In the genomic region with DNA sequence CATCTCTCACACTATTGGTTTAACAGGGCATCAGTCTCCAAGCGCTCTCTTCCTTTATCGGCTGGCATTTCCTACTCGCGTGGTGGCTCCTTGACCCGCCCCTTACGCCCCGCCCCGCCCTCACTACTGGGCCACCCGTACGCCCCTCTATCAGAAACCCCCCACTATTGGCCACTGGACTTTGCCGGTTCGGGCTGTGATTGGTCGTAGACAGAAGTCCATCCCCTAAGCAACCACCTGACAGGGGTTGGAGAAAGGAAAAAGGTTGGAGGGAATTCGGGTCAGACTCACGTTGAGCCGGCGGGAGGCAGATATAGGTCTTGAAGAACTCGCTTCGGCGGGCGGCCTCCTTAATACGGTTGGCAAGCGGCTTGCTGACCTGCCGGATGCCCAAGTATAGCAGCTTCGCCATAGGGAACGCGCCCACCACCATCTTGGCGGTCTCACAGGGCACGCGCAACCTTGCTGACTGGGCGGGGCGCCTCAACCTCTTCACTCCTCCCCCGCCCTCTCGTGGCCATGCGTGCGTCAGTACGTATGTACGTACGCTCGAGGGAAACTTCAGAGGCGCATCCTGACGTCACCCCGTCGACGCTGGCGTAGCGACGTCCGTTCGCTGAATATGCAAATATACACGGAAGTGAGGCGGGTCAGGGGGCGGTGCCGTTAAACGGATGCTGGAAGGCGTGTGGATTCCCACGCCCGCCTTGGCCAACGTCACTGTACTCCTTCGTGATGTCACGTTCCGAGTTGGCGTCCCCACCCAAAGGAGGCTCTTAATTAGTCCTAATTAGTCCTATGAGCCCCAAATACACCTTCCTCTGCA, we compare ENCODE assay signal across 8 cellular contexts. TPM values are rescaled to one million over a fixed set of nuclear protein-coding genes. Genes with fewer than 3 reads are reported as not detected.
A peak's percentile ranks its signal among the peaks of the same experiment; 100 is the strongest.
DNase-seq lines count a peak whose midpoint lies in the region; TF ChIP-seq lines count a peak whose summit lies in the region.

A gene (minus strand): TSS at position 471 of the 826 bp plus-strand sequence. CDS start 38 bp downstream, at position 433.

- no peak within 1 kb of the TSS for H2BK120ac ChIP-seq in H9 (ENCODE audit: low read depth, low read length, poor library complexity, severe bottlenecking)

- H3K27ac Mint-ChIP-seq in H9 (peak within 1 kb of the TSS; percentile 94 to 99 (median 98)), nephron (peak within 1 kb of the TSS; percentile 87 to 98 (median 96))
- peak within 1 kb of the TSS; percentile 95 for H3K27ac Mint-ChIP-seq in stimulated activated naive CD8-positive, alpha-beta T cell treated with anti-CD3 and anti-CD28 coated beads, Interleukin-15, Interleukin-2, amounts not matched to agents 100 ng/mL and 50 ng/mL, for 24 hours

- peaks cover 2% of the 10 kb centered on the region; the same call in 1 of the 2 replicates for H3K79me2 ChIP-seq in H9 (ENCODE audit: insufficient read depth, low read length)

- no peak within 1 kb of the TSS for H4K8ac ChIP-seq in H9 (replicated peaks; ENCODE audit: insufficient read length, low read depth, low read length)

- H3K4me1 ChIP-seq in H9 (ENCODE audit: insufficient read depth, low read length) = no peaks in the 10 kb centered on the region

- H2BK15ac ChIP-seq in H9 (ENCODE audit: low read depth, low read length) = no peak within 1 kb of the TSS

- H3K18ac ChIP-seq in H9 (ENCODE audit: insufficient read length, low read depth, low read length) = peak within 1 kb of the TSS; percentile 96

- H3K56ac ChIP-seq in H9 (ENCODE audit: insufficient read length, low read depth, low read length) = no peak within 1 kb of the TSS

- DNase-seq in ELR (ENCODE audit: low read depth) (peak; percentile 100), H9 (peak; percentile 99), MG63 (peak; percentile 100), SHP77 treated with DMSO at 0.1 percent for 48 hours (lab: John Stamatoyannopoulos, UW) (peak; percentile 97), fibroblast of the aortic adventitia (ENCODE audit: low read depth) (peak; percentile 100)
- DNase-seq in activated effector memory CD4-positive, alpha-beta T cell treated with anti-CD3 and anti-CD28 coated beads, Interleukin-2, amount 50 U/mL, for 16 hours = peak; percentile 100

- no peak within 1 kb of the TSS for H3T11ph ChIP-seq in H9 (ENCODE audit: low read length)

- peak within 1 kb of the TSS; percentile 78 for H3K9ac ChIP-seq in H9 (ENCODE audit: extremely low read depth, insufficient read length, low read length)

- H2BK20ac ChIP-seq in H9 (ENCODE audit: low read depth, low read length, poor library complexity, severe bottlenecking) = no peak within 1 kb of the TSS

- H3K79me1 ChIP-seq in H9 (ENCODE audit: insufficient read depth, low read depth, low read length, poor library complexity, severe bottlenecking) = no peaks in the 10 kb centered on the region

- H3K4me2 ChIP-seq in H9 (ENCODE audit: insufficient read depth, insufficient read length, low read length) = peak within 1 kb of the TSS; percentile 63

- H3K36me3 Mint-ChIP-seq in H9 (ENCODE audit: insufficient read depth in 1 of 3, low read depth in 3 of 3) (peaks cover 0 to 10% (median 4%) of the 10 kb centered on the region in 3 experiments; a peak in 5 of 7 replicates), nephron (ENCODE audit: low read depth) (no peaks in the 10 kb centered on the region)
- peaks cover 12% of the 10 kb centered on the region for H3K36me3 Mint-ChIP-seq in stimulated activated naive CD8-positive, alpha-beta T cell treated with anti-CD3 and anti-CD28 coated beads, Interleukin-15, Interleukin-2, amounts not matched to agents 100 ng/mL and 50 ng/mL, for 24 hours (ENCODE audit: low read depth)

- H3K27me3 Mint-ChIP-seq in H9 (ENCODE audit: low read depth) (peaks cover 10% of the 10 kb centered on the region), nephron (ENCODE audit: low read depth) (peaks cover 4% of the 10 kb centered on the region)
- H3K27me3 Mint-ChIP-seq in stimulated activated naive CD8-positive, alpha-beta T cell treated with anti-CD3 and anti-CD28 coated beads, Interleukin-15, Interleukin-2, amounts not matched to agents 100 ng/mL and 50 ng/mL, for 24 hours = peaks cover 12% of the 10 kb centered on the region

- no CpG with 5 or more reads among the region's 63 CpGs for WGBS in H9 (ENCODE audit: extremely low coverage, insufficient read length, low lambda C conversion rate)

- H3K36me3 ChIP-seq in MG63 = peaks cover 5% of the 10 kb centered on the region; the same call in 1 of the 2 replicates

- H2BK12ac ChIP-seq in H9 (ENCODE audit: insufficient read length, low read depth, low read length) = peak within 1 kb of the TSS; percentile 12

- H4K20me1 ChIP-seq in H9 (ENCODE audit: control insufficient read depth, insufficient read depth, insufficient read length) = no peaks in the 10 kb centered on the region

- H3K4me1 Mint-ChIP-seq in H9 (peaks cover 3 to 11% of the 10 kb centered on the region in 2 experiments; a peak in 2 of 4 replicates), nephron (no peaks in the 10 kb centered on the region)
- H3K4me1 Mint-ChIP-seq in stimulated activated naive CD8-positive, alpha-beta T cell treated with anti-CD3 and anti-CD28 coated beads, Interleukin-15, Interleukin-2, amounts not matched to agents 100 ng/mL and 50 ng/mL, for 24 hours (ENCODE audit: low read depth) = peaks cover 25% of the 10 kb centered on the region

- H4K5ac ChIP-seq in H9 (ENCODE audit: insufficient read length, low read depth, low read length) = no peak within 1 kb of the TSS

- H3K4ac ChIP-seq in H9 (ENCODE audit: low read depth, low read length) = no peak within 1 kb of the TSS; the same call in 1 of the 2 replicates

- H3K9me3 Mint-ChIP-seq in H9 = no peaks in the 10 kb centered on the region
- no peaks in the 10 kb centered on the region for H3K9me3 Mint-ChIP-seq in nephron
- no peaks in the 10 kb centered on the region for H3K9me3 Mint-ChIP-seq in stimulated activated naive CD8-positive, alpha-beta T cell treated with anti-CD3 and anti-CD28 coated beads, Interleukin-15, Interleukin-2, amounts not matched to agents 100 ng/mL and 50 ng/mL, for 24 hours

- peak within 1 kb of the TSS; percentile 94 for H3K14ac ChIP-seq in H9 (ENCODE audit: insufficient read depth, low read length)

- H3K27me3 ChIP-seq in H9 (ENCODE audit: insufficient read depth, low read length) (no peaks in the 10 kb centered on the region), MG63 (no peaks in the 10 kb centered on the region)

- peaks cover 5% of the 10 kb centered on the region for H3K23me2 ChIP-seq in H9 (ENCODE audit: insufficient read length, low read depth, low read length, poor library complexity, severe bottlenecking)

- H3K4me3 ChIP-seq in MG63 = peak within 1 kb of the TSS; percentile 81
- peak within 1 kb of the TSS; percentile 92 for H3K4me3 ChIP-seq in fibroblast of the aortic adventitia (ENCODE audit: low read depth, low read length)

- H2BK5ac ChIP-seq in H9 (ENCODE audit: insufficient read length, low read length) = no peak within 1 kb of the TSS

- H3K27ac ChIP-seq in H9 (ENCODE audit: insufficient read length, low read depth, low read length) = no peak within 1 kb of the TSS

- no peak within 1 kb of the TSS for H4K91ac ChIP-seq in H9 (ENCODE audit: insufficient read length, low read depth, low read length)

- TF ChIP-seq CTCF in H9 (conservative IDR thresholded peaks at IDR 0.05) (peak; percentile 56), fibroblast of the aortic adventitia (IDR thresholded peaks at IDR 0.05; ENCODE audit: insufficient read depth, low read length) (no peak), nephron (IDR thresholded peaks at IDR 0.05; ENCODE audit: unreplicated experiment in 3 of 3) (peak; percentile 17 to 43 (median 23))

- no peaks in the 10 kb centered on the region for H3K9me3 ChIP-seq in H9 (ENCODE audit: control insufficient read depth, low read depth, low read length)
- no peaks in the 10 kb centered on the region for H3K9me3 ChIP-seq in MG63

- H3K4me3 Mint-ChIP-seq in H9 = peak within 1 kb of the TSS; percentile 90 to 95
- peak within 1 kb of the TSS; percentile 86 to 96 (median 94) for H3K4me3 Mint-ChIP-seq in nephron
- peak within 1 kb of the TSS; percentile 94 for H3K4me3 Mint-ChIP-seq in stimulated activated naive CD8-positive, alpha-beta T cell treated with anti-CD3 and anti-CD28 coated beads, Interleukin-15, Interleukin-2, amounts not matched to agents 100 ng/mL and 50 ng/mL, for 24 hours

- H3K23ac ChIP-seq in H9 (ENCODE audit: insufficient read length, low read depth, low read length) = no peak within 1 kb of the TSS

- H2AK5ac ChIP-seq in H9 (ENCODE audit: insufficient read length, low read length) = no peak within 1 kb of the TSS

- H2AFZ ChIP-seq in H9 (ENCODE audit: low read length) = no peak within 1 kb of the TSS

RNA-seq across cellular contexts. Expression of the gene that starts here (rescaled TPM):
- total RNA-seq in H9 (2021) (13.0 and 14.7 TPM in 2 replicates), fibroblast of the aortic adventitia (ENCODE audit: low replicate concordance) (8.8 and 9.6 TPM in 2 replicates)
- total RNA-seq in MG63 (2014; rRNA removed; shearing (Covaris generic); ENCODE audit: low replicate concordance) = 21.2 and 28.7 TPM in 2 replicates
